8 cellular contexts compared by ENCODE assay signal in genomic region chr4:39638358-39639239, GRCh38. TPM values are rescaled to one million over a fixed set of nuclear protein-coding genes. Genes with fewer than 3 reads are reported as not detected.
DNase-seq lines count a peak whose midpoint lies in the region; ATAC-seq and TF ChIP-seq lines count a peak whose summit lies in the region.

Gene SMIM14 (minus strand): TSS chr4:39638865. CDS start chr4:39605145, 33,720 bp downstream.

- H3K27ac ChIP-seq in IMR-90 (ENCODE audit: insufficient read depth, low read length): peak within 1 kb of the TSS; percentile 88
- H3K27ac ChIP-seq in epithelial cell of prostate: peak within 1 kb of the TSS; percentile 95

- peak within 1 kb of the TSS; percentile 89 for H4K91ac ChIP-seq in IMR-90 (ENCODE audit: insufficient read depth, low read depth, low read length)

- no peaks in the 10 kb centered on the region for H3K9me3 ChIP-seq in IMR-90 (ENCODE audit: control insufficient read depth, insufficient read depth, low read length)

- TF ChIP-seq RAD21 in IMR-90 (IDR thresholded peaks at IDR 0.05; ENCODE audit: low read length): peak; percentile 26; the same call in 1 of the 2 replicates

- H2BK20ac ChIP-seq in IMR-90 (ENCODE audit: low read depth, low read length): peak within 1 kb of the TSS; percentile 50

- CTCF ChIA-PET in IMR-90 (lab: Yijun Ruan, JAX): interaction anchor here (1.7 kb wide), 1 partner anchor 169 kb away, joined by 9 read pairs; no protein-coding TSS in a partner anchor

- ATAC-seq in GM21526 (IDR thresholded peaks at IDR 0.05; ENCODE audit: low FRiP score, unreplicated experiment): peak; percentile 62
- ATAC-seq in IMR-90 (ENCODE audit: low read depth): peak; percentile 96

- H3K56ac ChIP-seq in IMR-90 (ENCODE audit: extremely low read depth, insufficient read depth, low read length): peak within 1 kb of the TSS; percentile 100

- H4K8ac ChIP-seq in IMR-90 (ENCODE audit: low read depth in 2 of 2, low read length in 2 of 2): peak within 1 kb of the TSS; percentile 93 to 96

- peak within 1 kb of the TSS; percentile 90 for H2AFZ ChIP-seq in IMR-90 (replicated peaks; ENCODE audit: low read length, poor library complexity)

- H3K4me1 ChIP-seq in IMR-90 (ENCODE audit: control insufficient read depth, insufficient read depth, low read length): no peaks in the 10 kb centered on the region; the same call in 1 of the 2 replicates

- H4K5ac ChIP-seq in IMR-90 (ENCODE audit: low read depth, low read length): peak within 1 kb of the TSS; percentile 73

- no peaks in the 10 kb centered on the region for H3K9me1 ChIP-seq in IMR-90 (ENCODE audit: insufficient read depth, low read length)

- peak within 1 kb of the TSS; percentile 87 for H3K18ac ChIP-seq in IMR-90 (ENCODE audit: low read depth, low read length)

- H4K20me1 ChIP-seq in IMR-90 (ENCODE audit: insufficient read depth, low read length): no peaks in the 10 kb centered on the region

- peak within 1 kb of the TSS; percentile 98 for H3K23ac ChIP-seq in IMR-90 (ENCODE audit: low read depth, low read length)

- intact Hi-C loops in IMR-90 (cut with micrococcal nuclease): loop anchor here (1.0 to 2.0 kb wide), 5 partner anchors 16 to 338 kb away; partner anchors contain the start of genes PDS5A and UGDH

- BruUV-seq in IMR-90 (replicated peaks; lab: Mats Ljungman, UMichigan): no TSS peak

- peak within 1 kb of the TSS; percentile 99 for H3K14ac ChIP-seq in IMR-90 (replicated peaks; ENCODE audit: low read depth, low read length)

- peak within 1 kb of the TSS; percentile 89 for H3K4ac ChIP-seq in IMR-90 (ENCODE audit: low read depth, low read length)

- H3K79me1 ChIP-seq in IMR-90 (ENCODE audit: low read depth in 1 of 2, low read length in 2 of 2): peaks cover 0 to 31% of the 10 kb centered on the region in 2 experiments; a peak in 2 of 4 replicates

- no peak for TF ChIP-seq CTCF in IMR-90 (conservative IDR thresholded peaks at IDR 0.05; ENCODE audit: low read depth, low read length)

- TF ChIP-seq POLR2A in IMR-90 (IDR thresholded peaks at IDR 0.05; ENCODE audit: low read depth, low read length): peak; percentile 98

- H2BK120ac ChIP-seq in IMR-90 (ENCODE audit: low read depth, low read length): peak within 1 kb of the TSS; percentile 85

- in situ Hi-C loops in IMR-90 (cut with MboI; ENCODE audit: low sequenced_read_pairs): loop anchor here (10.0 kb wide), 1 partner anchor 114 kb away; the partner anchor contains the start of gene UGDH

- peak within 1 kb of the TSS; percentile 86; the same call in 1 of the 3 replicates for H2BK15ac ChIP-seq in IMR-90 (ENCODE audit: low read depth, low read length)

- H2AK5ac ChIP-seq in IMR-90 (ENCODE audit: low read depth, low read length): peak within 1 kb of the TSS; percentile 70

- peak within 1 kb of the TSS; percentile 97 for H2AK9ac ChIP-seq in IMR-90 (replicated peaks; ENCODE audit: low read depth, low read length, poor library complexity)

- WGBS in IMR-90 (ENCODE audit: extremely low coverage in 2 of 2, insufficient read length in 1 of 2), 2 experiments: 0% methylated on average over 43 of the region's 75 CpGs; no CpG with 5 or more reads in 1 of the 2 experiments

- POLR2A ChIA-PET in IMR-90 (lab: Charles Lee; ENCODE audit: unreplicated experiment): interaction anchor here (0.5 to 1.9 kb wide), 5 partner anchors 56 to 306 kb away, joined by 3 to 8 read pairs (median 6); partner anchors contain the start of genes UBE2K and UGDH

- peak within 1 kb of the TSS; percentile 92 for H2BK5ac ChIP-seq in IMR-90 (ENCODE audit: low read depth, low read length, poor library complexity, severe bottlenecking)

- H3K36me3 ChIP-seq in IMR-90 (ENCODE audit: control insufficient read depth, insufficient read depth, low read length): no peaks in the 10 kb centered on the region

- peak within 1 kb of the TSS; percentile 87 for H3K4me3 ChIP-seq in IMR-90 (ENCODE audit: insufficient read depth, low read depth, low read length)

- peak within 1 kb of the TSS; percentile 96 for H3K4me2 ChIP-seq in IMR-90 (ENCODE audit: low read depth, low read length)

- no peaks in the 10 kb centered on the region for H3K27me3 ChIP-seq in IMR-90 (ENCODE audit: control insufficient read depth, insufficient read depth, low read length)

- peak within 1 kb of the TSS; percentile 98 for H3K9ac ChIP-seq in IMR-90 (ENCODE audit: low read depth, low read length)

- dilution Hi-C loops in IMR-90 (cut with HindIII; ENCODE audit: low sequenced_read_pairs, unreplicated experiment): no loop called here

- DNase-seq in DMS 273 treated with DMSO at 0.1 percent for 48 hours (lab: John Stamatoyannopoulos, UW): peak; percentile 82
- peak; percentile 98 for DNase-seq in IMR-90
- DNase-seq in OCI-M2 (lab: John Stamatoyannopoulos, UW; ENCODE audit: unreplicated experiment): peak; percentile 34
- peak; percentile 88 for DNase-seq in activated T-cell treated with anti-CD3 and anti-CD28 coated beads, Interleukin-2, amount 50 U/mL, for 1 hour
- DNase-seq in epithelial cell of prostate (ENCODE audit: low read depth, low spot score): peak; percentile 89
- DNase-seq in mucosa of gallbladder (ENCODE audit: low spot score): peak; percentile 97
- DNase-seq in stimulated activated CD8-positive, alpha-beta memory T cell treated with anti-CD3 and anti-CD28 coated beads, Interleukin-4, amount 100 ng/mL, for 24 hours (ENCODE audit: low read depth): peak; percentile 91

TF ChIP-seq in IMR-90, 13 proteins besides CTCF, POLR2A, EP300 and RAD21:
- TF ChIP-seq BHLHE40 (IDR thresholded peaks at IDR 0.05; ENCODE audit: low read depth, low read length) (peak; percentile 54), MAZ (IDR thresholded peaks at IDR 0.05; ENCODE audit: borderline replicate concordance, low read depth, low read length) (peak; percentile 87; the same call in 1 of the 2 replicates), SMC3 (IDR thresholded peaks at IDR 0.05; ENCODE audit: low read depth, low read length) (peak; percentile 22; the same call in 1 of the 2 replicates), CEBPB (IDR thresholded peaks at IDR 0.05; ENCODE audit: low read depth, low read length) (peak; percentile 99), FOS (IDR thresholded peaks at IDR 0.05; ENCODE audit: low read depth, low read length) (no peak), RCOR1 (IDR thresholded peaks at IDR 0.05; ENCODE audit: insufficient replicate concordance, low read length) (no peak), MXI1 (IDR thresholded peaks at IDR 0.05; ENCODE audit: borderline replicate concordance, low read depth, low read length) (peak; percentile 68; the same call in 1 of the 2 replicates), MAFK (IDR thresholded peaks at IDR 0.05; ENCODE audit: low read depth, low read length) (no peak), NFE2L2 (IDR thresholded peaks at IDR 0.05; ENCODE audit: low read depth, low read length) (0 out of 2 replicates have a peak, but pooled peaks have one; percentile 9), CHD1 (IDR thresholded peaks at IDR 0.05; ENCODE audit: low read depth, low read length) (no peak; the same call in 1 of the 2 replicates), USF2 (IDR thresholded peaks at IDR 0.05; ENCODE audit: low read depth, low read length) (no peak), ELK1 (IDR thresholded peaks at IDR 0.05; ENCODE audit: borderline replicate concordance, low read depth, low read length) (no peak), RFX5 (IDR thresholded peaks at IDR 0.05; ENCODE audit: low read depth, low read length) (0 out of 2 replicates have a peak, but pooled peaks have one; percentile 24)

RNA-seq across cellular contexts. Expression of gene SMIM14, which starts in this region (rescaled TPM):
- 15.6 and 30.8 TPM in 2 replicates for total RNA-seq in IMR-90 (2012; rRNA removed)
- 18.7 and 20.9 TPM in 2 replicates for polyA plus RNA-seq in IMR-90 (2012; rRNA removed)
- 3.0 and 3.8 TPM in 2 replicates for polyA plus RNA-seq in IMR-90 (2012; cell fraction: cytosol; rRNA removed)
- 0.45 and 4.4 TPM in 2 replicates for polyA plus RNA-seq in IMR-90 (2012; cell fraction: nucleus; rRNA removed; ENCODE audit: low replicate concordance)
- total RNA-seq in mucosa of gallbladder: 62.3 TPM

Comparison
In these comparisons a context has a peak if more than half of its experiments do, and no peak if none do; other contexts are left out.
1. Peak in every context shown above with its lines: DNase-seq, ATAC-seq, H3K4me3 ChIP-seq and H3K27ac ChIP-seq.
2. DNase-seq: peak in every context shown above with its lines; median percentile 98 in IMR-90; 97 in mucosa of gallbladder; 91 in stimulated activated CD8-positive, alpha-beta memory T cell treated with anti-CD3 and anti-CD28 coated beads, Interleukin-4, amount 100 ng/mL, for 24 hours; 89 in epithelial cell of prostate; 88 in activated T-cell treated with anti-CD3 and anti-CD28 coated beads, Interleukin-2, amount 50 U/mL, for 1 hour; 82 in DMS 273 treated with DMSO at 0.1 percent for 48 hours; 34 in OCI-M2.